Comparison of ENCODE assay signal across 17 cellular contexts in genomic region chr3:100029689-100030088, GRCh38.
DNase-seq lines count a peak whose midpoint lies in the region; ATAC-seq and TF ChIP-seq lines count a peak whose summit lies in the region.
"Had no signal": no experiment of that assay in that cellular context is flagged by ENCODE, and none has a peak within 500 bp of the region (broad histone marks: within the 10 kb centered on the region; RNA-seq: fewer than 3 reads in every experiment).

No MANE protein-coding gene starts in this region.

- no peak overlapping the region for H2AFZ ChIP-seq in IMR-90 (replicated peaks; ENCODE audit: low read length, poor library complexity)
- peak overlapping the region; percentile 61 for H2AFZ ChIP-seq in smooth muscle cell (ENCODE audit: low read depth)

- no peak overlapping the region for H2AK9ac ChIP-seq in IMR-90 (replicated peaks; ENCODE audit: low read depth, low read length, poor library complexity)

- H3K79me2 ChIP-seq in smooth muscle cell (ENCODE audit: low read depth): no peaks in the 10 kb centered on the region

- peaks cover 26% of the 10 kb centered on the region for H3F3A ChIP-seq in smooth muscle cell (ENCODE audit: low read depth)

- no peaks in the 10 kb centered on the region for H3K79me1 ChIP-seq in IMR-90 (ENCODE audit: low read depth in 1 of 2, low read length in 2 of 2)

- H3K9ac ChIP-seq in IMR-90 (ENCODE audit: low read depth, low read length) (no peak overlapping the region), smooth muscle cell (ENCODE audit: low read depth) (no peak overlapping the region)

- H4K5ac ChIP-seq in IMR-90 (ENCODE audit: low read depth, low read length): no peak overlapping the region

- no peak overlapping the region; the same call in 1 of the 2 replicates for H3K14ac ChIP-seq in IMR-90 (replicated peaks; ENCODE audit: low read depth, low read length)

- POLR2A ChIA-PET in IMR-90 (lab: Charles Lee; ENCODE audit: unreplicated experiment): no interaction called here

- BruUV-seq in IMR-90 (replicated peaks; lab: Mats Ljungman, UMichigan): no TSS peak

- no peak overlapping the region; the same call in 1 of the 2 replicates for H3K4ac ChIP-seq in IMR-90 (ENCODE audit: low read depth, low read length)

- no peak for TF ChIP-seq POLR2A in IMR-90 (IDR thresholded peaks at IDR 0.05; ENCODE audit: low read depth, low read length)

- H2BK120ac ChIP-seq in IMR-90 (ENCODE audit: low read depth, low read length): no peak overlapping the region

- TF ChIP-seq CTCF in IMR-90 (conservative IDR thresholded peaks at IDR 0.05; ENCODE audit: low read depth, low read length) (no peak), smooth muscle cell (IDR thresholded peaks at IDR 0.05; ENCODE audit: borderline replicate concordance, insufficient read depth, poor library complexity, severe bottlenecking) (no peak), tibial artery (IDR thresholded peaks at IDR 0.05) (no peak)

- no peaks in the 10 kb centered on the region for H3K9me1 ChIP-seq in IMR-90 (ENCODE audit: insufficient read depth, low read length)

- H3K27me3 ChIP-seq in IMR-90 (ENCODE audit: control insufficient read depth, insufficient read depth, low read length) (no peaks in the 10 kb centered on the region), smooth muscle cell (ENCODE audit: low read depth) (no peaks in the 10 kb centered on the region), tibial artery (no peaks in the 10 kb centered on the region)
- H3K27me3 ChIP-seq: esophagus muscularis mucosa, heart right ventricle, vagina had no signal

- H3K18ac ChIP-seq in IMR-90 (ENCODE audit: low read depth, low read length): no peak overlapping the region; the same call in 1 of the 2 replicates

- no peak overlapping the region for H4K91ac ChIP-seq in IMR-90 (ENCODE audit: insufficient read depth, low read depth, low read length)

- H3K27ac ChIP-seq in IMR-90 (ENCODE audit: insufficient read depth, low read length) (no peak overlapping the region), smooth muscle cell (ENCODE audit: low read depth) (peak overlapping the region; percentile 73), tibial artery (no peak overlapping the region)
- H3K27ac ChIP-seq: heart right ventricle, vagina had no signal

- ATAC-seq in GM19035 (IDR thresholded peaks at IDR 0.05; ENCODE audit: unreplicated experiment): peak; percentile 58
- peak; percentile 62 for ATAC-seq in HG02642 (IDR thresholded peaks at IDR 0.05; ENCODE audit: poor library complexity, unreplicated experiment)
- ATAC-seq in IMR-90 (ENCODE audit: low read depth): no peak
- no peak for ATAC-seq in HG03571 (IDR thresholded peaks at IDR 0.05; ENCODE audit: unreplicated experiment)
- ATAC-seq: heart right ventricle had no signal

- no peak overlapping the region for H2BK5ac ChIP-seq in IMR-90 (ENCODE audit: low read depth, low read length, poor library complexity, severe bottlenecking)

- H4K20me1 ChIP-seq in IMR-90 (ENCODE audit: insufficient read depth, low read length) (no peaks in the 10 kb centered on the region; the same call in 1 of the 2 replicates), smooth muscle cell (ENCODE audit: low read depth) (no peaks in the 10 kb centered on the region)

- peaks cover 5% of the 10 kb centered on the region for H3K4me1 ChIP-seq in IMR-90 (ENCODE audit: control insufficient read depth, insufficient read depth, low read length)
- H3K4me1 ChIP-seq in smooth muscle cell (ENCODE audit: low read depth): peaks cover 32% of the 10 kb centered on the region
- H3K4me1 ChIP-seq in tibial artery: peaks cover 0 to 59% (median 10%) of the 10 kb centered on the region in 4 donors

- no peak for TF ChIP-seq RAD21 in IMR-90 (IDR thresholded peaks at IDR 0.05; ENCODE audit: low read length)

- H4K8ac ChIP-seq in IMR-90 (ENCODE audit: low read depth in 2 of 2, low read length in 2 of 2): no peak overlapping the region; a peak in 1 of 4 replicates

- no peak overlapping the region for H3K56ac ChIP-seq in IMR-90 (ENCODE audit: extremely low read depth, insufficient read depth, low read length)

- CTCF ChIA-PET in IMR-90 (lab: Yijun Ruan, JAX): interaction anchor here (0.8 to 1.1 kb wide), 3 partner anchors 78 to 224 kb away, joined by 3 to 4 read pairs (median 3); no protein-coding TSS in a partner anchor

- no CpG with 5 or more reads among the region's 2 CpGs for WGBS in IMR-90 (ENCODE audit: extremely low coverage in 2 of 2, insufficient read length in 1 of 2), 2 experiments
- WGBS in smooth muscle cell (ENCODE audit: low lambda C conversion rate): 39% methylated on average over 2 of the region's 2 CpGs

- no peaks in the 10 kb centered on the region for H3K36me3 ChIP-seq in IMR-90 (ENCODE audit: control insufficient read depth, insufficient read depth, low read length)
- H3K36me3 ChIP-seq in smooth muscle cell (ENCODE audit: low read depth): no peaks in the 10 kb centered on the region
- no peaks in the 10 kb centered on the region for H3K36me3 ChIP-seq in tibial artery
- H3K36me3 ChIP-seq: esophagus muscularis mucosa, heart right ventricle, vagina had no signal

- H3K4me3 ChIP-seq in IMR-90 (ENCODE audit: insufficient read depth, low read depth, low read length): no peak overlapping the region
- H3K4me3 ChIP-seq in smooth muscle cell: no peak overlapping the region
- H3K4me3 ChIP-seq in tibial artery: no peak overlapping the region
- H3K4me3 ChIP-seq: esophagus muscularis mucosa, heart right ventricle, vagina had no signal

- dilution Hi-C loops in IMR-90 (cut with HindIII; ENCODE audit: low sequenced_read_pairs, unreplicated experiment): no loop called here

- intact Hi-C loops in IMR-90 (cut with micrococcal nuclease) (no loop called here), tibial artery (cut with DNase I; ENCODE audit: low total_unique reads) (no loop called here)

- H3K4me2 ChIP-seq in IMR-90 (ENCODE audit: low read depth, low read length): peak overlapping the region; percentile 30; the same call in 1 of the 2 replicates
- H3K4me2 ChIP-seq in smooth muscle cell: peak overlapping the region; percentile 27

- in situ Hi-C loops in IMR-90 (cut with MboI; ENCODE audit: low sequenced_read_pairs): no loop called here

- no peak overlapping the region for H2AK5ac ChIP-seq in IMR-90 (ENCODE audit: low read depth, low read length)

- H2BK15ac ChIP-seq in IMR-90 (ENCODE audit: low read depth, low read length): no peak overlapping the region

- peak overlapping the region; percentile 39; the same call in 1 of the 2 replicates for H2BK20ac ChIP-seq in IMR-90 (ENCODE audit: low read depth, low read length)

- no peaks in the 10 kb centered on the region for H3K9me3 ChIP-seq in IMR-90 (ENCODE audit: control insufficient read depth, insufficient read depth, low read length)
- H3K9me3 ChIP-seq in smooth muscle cell (replicated peaks; ENCODE audit: low read depth): no peaks in the 10 kb centered on the region
- no peaks in the 10 kb centered on the region for H3K9me3 ChIP-seq in tibial artery
- H3K9me3 ChIP-seq: esophagus muscularis mucosa, heart right ventricle, vagina had no signal

- no peak for DNase-seq in IMR-90
- no peak for DNase-seq in smooth muscle cell (lab: John Stamatoyannopoulos, UW; ENCODE audit: unreplicated experiment)
- no peak for DNase-seq in RPMI8226
- no peak for DNase-seq in tibial artery
- DNase-seq: cortex of kidney, heart right ventricle, midbrain, MM.1S, NCI-H2081, NCI-H69, nucleus accumbens, SW 1271 had no signal

- peak overlapping the region; percentile 42; the same call in 1 of the 2 replicates for H3K23ac ChIP-seq in IMR-90 (ENCODE audit: low read depth, low read length)

TF ChIP-seq in IMR-90, 13 proteins besides CTCF, POLR2A, EP300 and RAD21:
- TF ChIP-seq RFX5 (IDR thresholded peaks at IDR 0.05; ENCODE audit: low read depth, low read length) (no peak), BHLHE40 (IDR thresholded peaks at IDR 0.05; ENCODE audit: low read depth, low read length) (no peak), SMC3 (IDR thresholded peaks at IDR 0.05; ENCODE audit: low read depth, low read length) (no peak)

Comparison
In these comparisons a context has a peak if more than half of its experiments do, and no peak if none do; other contexts are left out.
1. ATAC-seq: peak in GM19035 (single experiment) and HG02642 (single experiment); none in IMR-90 (single experiment) and HG03571 (single experiment).